In genomic region chr7:24233386-24233785, GRCh38 we compare ENCODE assay signal across 23 cellular contexts. TPM values are rescaled to one million over a fixed set of nuclear protein-coding genes. Genes with fewer than 3 reads are reported as not detected.
"Had no signal": no experiment of that assay in that cellular context is flagged by ENCODE, and none has a peak within 500 bp of the region (broad histone marks: within the 10 kb centered on the region; RNA-seq: fewer than 3 reads in every experiment).

No MANE protein-coding gene starts in this region.

- H3K27ac ChIP-seq: HL-60, SJSA1, SK-N-MC had no signal

- H3K36me3 ChIP-seq: MG63, SJSA1 had no signal

- H3K27me3 ChIP-seq: MG63, SJSA1 had no signal

- H3K4me1 ChIP-seq: SJSA1 had no signal

- FAIRE-seq: RCC 7860 had no signal

- DNase-seq: KBM-7, MG63, NCI-H1092, NCI-H1105 treated with DMSO at 0.1 percent for 48 hours, NCI-H1417 treated with DMSO at 0.1 percent for 48 hours, NCI-H146, NCI-H1694 treated with DMSO at 0.1 percent for 48 hours, NCI-H1930, NCI-H2107, NCI-H2227 treated with DMSO at 0.1 percent for 48 hours, NCI-H446, NCI-H510A, NCI-H524 treated with DMSO at 0.1 percent for 48 hours, NCI-H82, Right ventricle myocardium superior, RPMI8226, SIG-M5 had no signal

- H3K4me3 ChIP-seq: MG63, SJSA1, SK-N-MC had no signal

- H3K9me3 ChIP-seq: MG63, SJSA1 had no signal

RNA-seq across cellular contexts. Expression of gene NPY, which starts 50.6 kb away (rescaled TPM):
- total RNA-seq: LHCN-M2; Right ventricle myocardium superior; SJSA1; T-helper 1 cell treated with Interleukin-12 subunit alpha and Interleukin-12 subunit beta and Interleukin-4 antibody, amounts not matched to agents 30 ng/mL and 1 ng/mL, for 36 hours had no signal
